24 cellular contexts compared by ENCODE assay signal in the genomic region with DNA sequence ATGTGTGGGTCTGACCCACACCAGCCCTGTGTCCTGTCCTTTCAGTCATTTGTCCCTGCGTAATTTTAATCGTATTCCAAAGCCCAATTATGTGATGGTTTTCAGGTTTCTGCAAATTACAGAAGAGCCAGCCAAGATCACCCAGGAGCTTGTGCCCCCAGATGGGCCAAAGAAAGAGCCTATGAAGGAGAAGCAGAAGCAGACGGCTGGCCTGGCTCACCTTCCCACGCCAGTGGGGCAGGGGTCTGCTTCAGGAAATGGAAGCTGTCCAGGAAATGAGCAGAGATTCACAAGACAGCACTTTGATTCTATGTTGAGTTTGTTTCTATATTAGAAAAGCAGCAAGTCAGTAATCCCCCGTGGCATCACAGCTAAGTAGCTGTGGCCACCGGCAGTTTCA. TPM values are rescaled to one million over a fixed set of nuclear protein-coding genes. Genes with fewer than 3 reads are reported as not detected.
"Had no signal": no experiment of that assay in that cellular context is flagged by ENCODE, and none has a peak within 500 bp of the region (broad histone marks: within the 10 kb centered on the region; RNA-seq: fewer than 3 reads in every experiment).

No MANE protein-coding gene starts in this region.

- H3K9me3 ChIP-seq: left ventricle myocardium inferior, ovary, right atrium auricular region, right lobe of liver, stomach, testis, thyroid gland, transverse colon, upper lobe of right lung had no signal

- H3K36me3 ChIP-seq: ovary, right lobe of liver, thyroid gland, transverse colon, upper lobe of right lung had no signal

- H3K27ac Mint-ChIP-seq: mesothelial cell of epicardium; naive thymus-derived CD4-positive, alpha-beta T cell; natural killer cell treated with Interleukin-12 subunit alpha and Interleukin-12 subunit beta and Interleukin-15 and Interleukin-18, amount 100 ng/mL, for 72 hours; progenitor cell of endocrine pancreas; stimulated activated naive B cell treated with anti-CD40 and anti-IgM and Interleukin-4, amounts not matched to agents 10 μg/mL and 1 μg/mL and 100 μg/mL, for 72 hours had no signal

- DNase-seq: islet precursor cell; left ventricle myocardium inferior; mesendoderm; naive thymus-derived CD4-positive, alpha-beta T cell; occipital lobe; ovary; right lobe of liver; stimulated activated CD4-positive, alpha-beta T cell treated with anti-CD3 and anti-CD28 coated beads, Interleukin-12 subunit alpha, Interleukin-12 subunit beta, amount 100 ng/mL, for 4 hours; stimulated activated CD4-positive, alpha-beta T cell treated with anti-CD3 and anti-CD28 coated beads, Interleukin-15, amount 100 ng/mL, for 24 hours; stimulated activated CD4-positive, alpha-beta T cell treated with anti-CD3 and anti-CD28 coated beads, Interleukin-2, amount 100 ng/mL, for 24 hours; stimulated activated CD4-positive, alpha-beta T cell treated with anti-CD3 and anti-CD28 coated beads, Interleukin-4, amount 100 ng/mL, for 1 hour; stimulated activated naive B cell treated with anti-CD40 and anti-IgM and Interleukin-4, amounts not matched to agents 10 μg/mL and 1 μg/mL and 100 μg/mL, for 72 hours; stimulated activated naive CD8-positive, alpha-beta T cell treated with anti-CD3 and anti-CD28 coated beads, Interleukin-15, Interleukin-2, amounts not matched to agents 100 U/mL and 50 U/mL, for 24 hours; stomach; testis; thyroid gland; transverse colon; upper lobe of right lung had no signal

- ATAC-seq: naive thymus-derived CD4-positive, alpha-beta T cell; natural killer cell treated with Interleukin-12 subunit alpha and Interleukin-12 subunit beta and Interleukin-15 and Interleukin-18, amount 100 ng/mL, for 72 hours; right lobe of liver; stimulated activated naive B cell treated with anti-CD40 and anti-IgM and Interleukin-4, amounts not matched to agents 10 μg/mL and 1 μg/mL and 100 μg/mL, for 72 hours; stimulated activated naive CD8-positive, alpha-beta T cell treated with anti-CD3 and anti-CD28 coated beads, Interleukin-15, Interleukin-2, amounts not matched to agents 100 U/mL and 50 U/mL, for 24 hours had no signal

- H3K9me3 Mint-ChIP-seq: mesothelial cell of epicardium; naive thymus-derived CD4-positive, alpha-beta T cell; natural killer cell treated with Interleukin-12 subunit alpha and Interleukin-12 subunit beta and Interleukin-15 and Interleukin-18, amount 100 ng/mL, for 72 hours; stimulated activated naive B cell treated with anti-CD40 and anti-IgM and Interleukin-4, amounts not matched to agents 10 μg/mL and 1 μg/mL and 100 μg/mL, for 72 hours had no signal

- H3K27ac ChIP-seq: hepatocyte, left ventricle myocardium inferior, ovary, right atrium auricular region, right lobe of liver, testis, thyroid gland, transverse colon, upper lobe of right lung had no signal

- H3K4me3 ChIP-seq: hepatocyte, left ventricle myocardium inferior, lung, ovary, right atrium auricular region, right lobe of liver, stomach, testis, thyroid gland, transverse colon, upper lobe of right lung had no signal

- H3K4me3 Mint-ChIP-seq: mesothelial cell of epicardium; naive thymus-derived CD4-positive, alpha-beta T cell; natural killer cell treated with Interleukin-12 subunit alpha and Interleukin-12 subunit beta and Interleukin-15 and Interleukin-18, amount 100 ng/mL, for 72 hours; stimulated activated naive B cell treated with anti-CD40 and anti-IgM and Interleukin-4, amounts not matched to agents 10 μg/mL and 1 μg/mL and 100 μg/mL, for 72 hours had no signal

- H3K36me3 Mint-ChIP-seq: mesothelial cell of epicardium; naive thymus-derived CD4-positive, alpha-beta T cell; natural killer cell treated with Interleukin-12 subunit alpha and Interleukin-12 subunit beta and Interleukin-15 and Interleukin-18, amount 100 ng/mL, for 72 hours; stimulated activated naive B cell treated with anti-CD40 and anti-IgM and Interleukin-4, amounts not matched to agents 10 μg/mL and 1 μg/mL and 100 μg/mL, for 72 hours had no signal

- H3K4me2 ChIP-seq: hepatocyte had no signal

- H2AFZ ChIP-seq: hepatocyte had no signal

- H3K27me3 ChIP-seq: hepatocyte, ovary, right atrium auricular region, right lobe of liver, stomach, testis, thyroid gland, transverse colon, upper lobe of right lung had no signal

RNA-seq across cellular contexts. Expression of a gene that starts 11.7 kb away (rescaled TPM):
- total RNA-seq: natural killer cell treated with Interleukin-12 subunit alpha and Interleukin-12 subunit beta and Interleukin-15 and Interleukin-18, amount 100 ng/mL, for 72 hours had no signal
- polyA plus RNA-seq: naive thymus-derived CD4-positive, alpha-beta T cell had no signal
